2 cellular contexts compared by ENCODE assay signal in the genomic region with DNA sequence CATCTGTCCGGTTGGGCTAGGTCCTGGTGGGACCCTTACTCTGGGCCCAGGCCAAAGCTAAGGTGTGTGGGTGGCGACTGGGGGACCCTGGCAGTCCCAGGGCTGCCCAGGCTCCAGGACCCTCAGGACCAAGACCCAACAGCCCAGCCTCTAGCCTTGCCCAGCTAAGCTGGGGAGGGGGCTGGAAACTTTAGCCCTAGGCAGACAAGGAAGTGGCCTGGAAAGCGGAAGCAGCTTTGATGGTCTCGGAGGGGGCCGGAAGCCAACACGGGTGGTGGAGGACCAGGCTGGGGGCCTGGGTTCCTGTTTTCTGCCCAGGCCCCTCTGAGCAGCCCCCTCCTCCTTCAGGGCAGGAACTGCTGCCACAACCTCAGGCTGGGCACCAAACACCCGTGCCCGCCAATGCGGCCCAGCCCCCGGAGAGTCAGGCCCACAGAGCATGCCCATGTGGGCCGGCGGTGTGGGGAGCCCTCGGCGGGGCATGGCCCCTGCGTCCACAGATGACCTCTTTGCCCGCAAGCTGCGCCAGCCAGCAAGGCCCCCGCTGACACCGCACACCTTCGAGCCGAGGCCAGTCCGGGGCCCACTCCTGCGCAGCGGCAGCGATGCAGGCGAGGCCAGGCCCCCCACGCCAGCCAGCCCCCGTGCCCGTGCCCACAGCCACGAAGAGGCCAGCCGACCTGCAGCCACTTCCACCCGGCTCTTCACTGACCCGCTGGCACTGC.
TF ChIP-seq lines count a peak whose summit lies in the region.

No MANE protein-coding gene starts in this region.

TF ChIP-seq in endothelial cell of umbilical vein, 7 proteins besides CTCF, POLR2A, EP300 and RAD21:
- no peak for TF ChIP-seq POLR2AphosphoS5 (IDR thresholded peaks at IDR 0.05; ENCODE audit: insufficient read depth, low read depth, low read length)
- no peak for TF ChIP-seq MAX (IDR thresholded peaks at IDR 0.05; ENCODE audit: insufficient read depth, insufficient read length)
- no peak for TF ChIP-seq FOS (IDR thresholded peaks at IDR 0.05; ENCODE audit: borderline replicate concordance, insufficient read depth, low read length)
- TF ChIP-seq MYC (IDR thresholded peaks at IDR 0.05; ENCODE audit: low read depth, low read length), result no peak
- no peak for TF ChIP-seq GATA2 (IDR thresholded peaks at IDR 0.05; ENCODE audit: insufficient read depth, insufficient read length, low read depth, low read length)
- no peak for TF ChIP-seq JUN (IDR thresholded peaks at IDR 0.05; ENCODE audit: borderline replicate concordance, insufficient read depth, insufficient read length, low read depth)
- TF ChIP-seq EZH2 (IDR thresholded peaks at IDR 0.05; ENCODE audit: borderline replicate concordance, low read depth, low read length, severe bottlenecking), result no peak

TF ChIP-seq in SK-N-SH, 30 proteins besides CTCF, POLR2A, EP300 and RAD21:
- TF ChIP-seq NFIC (IDR thresholded peaks at IDR 0.05; ENCODE audit: borderline replicate concordance), result no peak
- TF ChIP-seq FOXJ3 (CRISPR knock-in tag; IDR thresholded peaks at IDR 0.05), result no peak
- no peak for TF ChIP-seq ZBTB33 (IDR thresholded peaks at IDR 0.05; ENCODE audit: borderline replicate concordance, low read depth)
- no peak for TF ChIP-seq RCOR1 (IDR thresholded peaks at IDR 0.05; ENCODE audit: low read length)
- TF ChIP-seq RFX5 (IDR thresholded peaks at IDR 0.05; ENCODE audit: low read length), result no peak
- TF ChIP-seq GABPA (IDR thresholded peaks at IDR 0.05; ENCODE audit: low read depth), result no peak
- TF ChIP-seq, protein P1, sequence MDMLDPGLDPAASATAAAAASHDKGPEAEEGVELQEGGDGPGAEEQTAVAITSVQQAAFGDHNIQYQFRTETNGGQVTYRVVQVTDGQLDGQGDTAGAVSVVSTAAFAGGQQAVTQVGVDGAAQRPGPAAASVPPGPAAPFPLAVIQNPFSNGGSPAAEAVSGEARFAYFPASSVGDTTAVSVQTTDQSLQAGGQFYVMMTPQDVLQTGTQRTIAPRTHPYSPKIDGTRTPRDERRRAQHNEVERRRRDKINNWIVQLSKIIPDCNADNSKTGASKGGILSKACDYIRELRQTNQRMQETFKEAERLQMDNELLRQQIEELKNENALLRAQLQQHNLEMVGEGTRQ (IDR thresholded peaks at IDR 0.05; ENCODE audit: borderline replicate concordance, low read depth, low read length), result no peak
- no peak for TF ChIP-seq PBX3 (IDR thresholded peaks at IDR 0.05)
- no peak for TF ChIP-seq MAX (IDR thresholded peaks at IDR 0.05; ENCODE audit: low read depth)
- no peak for TF ChIP-seq JUND (IDR thresholded peaks at IDR 0.05)
